In the genomic region with DNA sequence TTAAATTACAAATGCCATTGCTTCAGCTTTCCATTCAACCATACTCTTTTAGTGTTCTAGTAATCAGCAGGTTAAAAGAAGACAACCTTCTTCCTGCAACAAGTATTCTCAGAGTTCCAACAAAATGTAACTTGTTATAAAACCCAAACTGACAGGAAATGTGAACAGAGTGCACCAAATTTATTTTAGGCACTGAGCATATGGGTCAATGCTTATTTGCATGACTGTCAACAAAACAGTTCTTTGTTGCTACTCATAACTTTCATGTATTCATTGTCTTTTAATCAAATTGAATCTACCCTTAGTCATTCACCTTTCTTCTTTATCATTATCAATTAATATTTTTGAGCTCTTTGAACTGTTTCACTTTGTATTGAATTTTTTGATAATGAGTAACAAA, we compare ENCODE assay signal across 21 cellular contexts.
"Had no signal": no experiment of that assay in that cellular context is flagged by ENCODE, and none has a peak within 500 bp of the region (broad histone marks: within the 10 kb centered on the region; RNA-seq: fewer than 3 reads in every experiment).

No MANE protein-coding gene starts in this region.

- H3K4me1 ChIP-seq: gastrocnemius medialis, heart right ventricle, psoas muscle, right lobe of liver, testis, tibial nerve, upper lobe of right lung, vagina had no signal

- H3K9me3 ChIP-seq: gastrocnemius medialis, heart right ventricle, neutrophil, psoas muscle, right lobe of liver, testis, tibial nerve, upper lobe of right lung, vagina had no signal

- H3K36me3 ChIP-seq: gastrocnemius medialis, heart right ventricle, neutrophil, right lobe of liver, tibial nerve, upper lobe of right lung, vagina had no signal

- DNase-seq: effector memory CD4-positive, alpha-beta T cell; gastrocnemius medialis; heart right ventricle; hypothalamus; mammary epithelial cell; naive thymus-derived CD4-positive, alpha-beta T cell; nephron progenitor cell; psoas muscle; retina; right lobe of liver; stimulated activated CD4-positive, alpha-beta T cell treated with anti-CD3 and anti-CD28 coated beads, Interleukin-15, amount 100 ng/mL, for 24 hours; stimulated activated CD4-positive, alpha-beta T cell treated with anti-CD3 and anti-CD28 coated beads, Interleukin-1b, Interleukin-23, amount 100 ng/mL, for 48 hours; stimulated activated CD4-positive, alpha-beta T cell treated with anti-CD3 and anti-CD28 coated beads, Interleukin-4, amount 100 ng/mL, for 24 hours; testis; upper lobe of right lung had no signal

- H3K4me3 ChIP-seq: gastrocnemius medialis, heart right ventricle, psoas muscle, right lobe of liver, testis, tibial nerve, upper lobe of right lung, vagina had no signal

- H3K27ac ChIP-seq: gastrocnemius medialis, heart right ventricle, neutrophil, psoas muscle, right lobe of liver, testis, tibial nerve, upper lobe of right lung, vagina had no signal

- H3K27me3 ChIP-seq: gastrocnemius medialis, heart right ventricle, neutrophil, right lobe of liver, testis, tibial nerve, upper lobe of right lung, vagina had no signal

- ATAC-seq: esophagus mucosa; gastrocnemius medialis; heart right ventricle; left lobe of liver; naive thymus-derived CD4-positive, alpha-beta T cell; psoas muscle; right lobe of liver; stimulated activated memory B cell treated with anti-CD40 and anti-IgM and Interleukin-4, amounts not matched to agents 10 μg/mL and 1 μg/mL and 100 μg/mL, for 72 hours; upper lobe of right lung had no signal
